1 cellular context compared by ENCODE assay signal in the genomic region with DNA sequence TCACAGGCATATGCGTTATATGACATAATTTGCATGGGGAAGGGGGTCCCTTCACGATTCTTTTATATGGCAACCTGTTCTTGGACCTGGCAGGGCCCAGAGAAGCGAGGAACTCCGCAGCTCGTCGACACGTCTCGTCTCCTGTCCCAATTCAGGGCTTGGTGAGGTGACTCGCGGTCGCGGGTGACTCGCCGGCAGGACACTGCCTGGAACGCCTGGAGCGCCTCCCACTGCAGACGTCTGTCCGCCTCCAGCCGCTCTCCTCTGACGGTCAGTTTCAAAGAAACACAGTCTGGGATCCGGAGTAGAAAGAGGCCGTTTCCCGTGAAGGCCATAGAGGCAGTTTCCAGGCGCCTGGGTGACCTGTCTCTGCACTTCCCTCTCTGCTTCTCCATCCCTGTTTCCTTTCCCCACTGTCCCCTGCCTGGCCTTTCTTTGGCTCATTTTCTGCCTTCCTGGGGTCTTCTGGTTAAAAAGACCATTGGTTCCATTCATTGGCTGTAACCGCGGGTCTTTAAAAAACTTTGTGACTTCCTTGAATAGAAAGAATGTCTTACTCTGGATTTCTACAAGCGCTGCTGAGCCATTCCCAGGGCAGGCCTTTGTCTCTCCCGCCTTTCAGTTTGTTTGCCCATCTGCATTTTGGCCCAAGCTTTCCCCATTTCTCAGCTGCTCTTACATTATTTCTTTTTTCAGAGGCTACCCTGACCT.
TF ChIP-seq lines count a peak whose summit lies in the region.

No MANE protein-coding gene starts in this region.

TF ChIP-seq in H1, 55 proteins besides CTCF, POLR2A, EP300 and RAD21:
- TF ChIP-seq SAP30 (IDR thresholded peaks at IDR 0.05; ENCODE audit: insufficient read depth, insufficient replicate concordance, low read length) (peak; percentile 69), CBX5 (IDR thresholded peaks at IDR 0.05; ENCODE audit: low read depth, low read length) (no peak), TAF1 (IDR thresholded peaks at IDR 0.05; ENCODE audit: low read depth, low read length) (peak; percentile 44; the same call in 1 of the 2 replicates), HDAC2 (IDR thresholded peaks at IDR 0.05; ENCODE audit: borderline replicate concordance in 1 of 2, low read depth in 2 of 2, low read length in 2 of 2) (no peak), SIN3A (conservative IDR thresholded peaks at IDR 0.05 in 1 of 2, IDR thresholded peaks at IDR 0.05 in 1 of 2; ENCODE audit: low read depth in 1 of 2, low read length in 2 of 2) (no peak; a peak in 2 of 4 replicates)
